10 cellular contexts compared by ENCODE assay signal in the genomic region with DNA sequence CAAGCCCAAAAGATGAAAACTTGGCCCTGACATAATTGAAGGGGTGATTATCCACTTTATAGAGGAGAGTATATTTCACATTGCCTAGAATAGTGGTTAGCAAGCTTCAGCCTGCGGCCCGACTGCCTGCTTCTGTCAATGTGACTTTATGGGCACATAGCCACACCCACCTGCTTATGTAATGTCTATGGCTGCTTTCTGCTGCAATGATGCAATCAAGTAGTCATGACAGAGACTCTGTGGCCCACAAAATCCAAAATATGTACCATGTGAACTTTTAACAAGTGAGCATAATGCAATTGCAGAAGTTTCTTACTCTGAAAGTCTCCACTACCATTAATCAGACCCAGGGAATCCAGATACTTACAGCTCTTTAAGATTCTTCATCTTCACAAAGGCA.
DNase-seq lines count a peak whose midpoint lies in the region; FAIRE-seq and TF ChIP-seq lines count a peak whose summit lies in the region.
"Had no signal": no experiment of that assay in that cellular context is flagged by ENCODE, and none has a peak within 500 bp of the region (broad histone marks: within the 10 kb centered on the region; RNA-seq: fewer than 3 reads in every experiment).

No MANE protein-coding gene starts in this region.

- H3K36me3 ChIP-seq in astrocyte (ENCODE audit: insufficient read depth, low read length) = peaks cover 9% of the 10 kb centered on the region

- H3K4me1 ChIP-seq in astrocyte (ENCODE audit: insufficient read depth, low read length) = peaks cover 53% of the 10 kb centered on the region

- H3K9ac ChIP-seq in astrocyte (ENCODE audit: low read length) = no peak overlapping the region

- no peak overlapping the region for H2AFZ ChIP-seq in astrocyte (ENCODE audit: low read depth, low read length)

- H3K9me3 Mint-ChIP-seq in astrocyte (ENCODE audit: unreplicated experiment) = no peaks in the 10 kb centered on the region
- H3K9me3 Mint-ChIP-seq: IgD-negative memory B cell had no signal

- H3K79me2 ChIP-seq in astrocyte (ENCODE audit: insufficient read depth, low read length) = no peaks in the 10 kb centered on the region

- no peak overlapping the region for H3K4me3 ChIP-seq in astrocyte (ENCODE audit: insufficient read depth, low read depth, low read length)

- no peak overlapping the region for H3K27ac ChIP-seq in astrocyte (ENCODE audit: low read depth, low read length)

- no peaks in the 10 kb centered on the region for H3K27me3 ChIP-seq in astrocyte (ENCODE audit: insufficient read depth, low read length)

- no peaks in the 10 kb centered on the region for H4K20me1 ChIP-seq in astrocyte (ENCODE audit: insufficient read depth, low read length)

- TF ChIP-seq RAD21 in Ishikawa (IDR thresholded peaks at IDR 0.05; ENCODE audit: low read depth) = no peak

- no peak overlapping the region for H3K4me3 Mint-ChIP-seq in astrocyte (ENCODE audit: unreplicated experiment)

- no peaks in the 10 kb centered on the region for H3K27me3 Mint-ChIP-seq in astrocyte (ENCODE audit: low read depth, unreplicated experiment)
- H3K27me3 Mint-ChIP-seq: IgD-negative memory B cell had no signal

- DNase-seq in AG20443 (ENCODE audit: low spot score) (peak; percentile 46), astrocyte (ENCODE audit: low read depth) (peak; percentile 28), mesenteric fat pad (ENCODE audit: low spot score) (peak; percentile 51), RCC 7860 (ENCODE audit: low spot score) (no peak), HPDE6-E6E7 (ENCODE audit: extremely low spot score) (no peak)
- DNase-seq in stimulated activated CD4-positive, alpha-beta T cell treated with anti-CD3 and anti-CD28 coated beads, Interleukin-2, amount 100 ng/mL, for 48 hours = no peak
- no peak for DNase-seq in stimulated activated CD4-positive, alpha-beta T cell treated with anti-CD3 and anti-CD28 coated beads, Interleukin-4, amount 100 ng/mL, for 1 hour
- DNase-seq: NCI-H510A treated with DMSO at 0.1 percent for 48 hours had no signal

- H3K4me2 ChIP-seq in astrocyte (ENCODE audit: low read length) = no peak overlapping the region

- peaks cover 42% of the 10 kb centered on the region for H3K36me3 Mint-ChIP-seq in astrocyte (ENCODE audit: low read depth, unreplicated experiment)

- no peak for TF ChIP-seq CTCF in astrocyte (IDR thresholded peaks at IDR 0.05; ENCODE audit: insufficient read depth, low read depth, low read length)

- no peaks in the 10 kb centered on the region for H3K9me3 ChIP-seq in astrocyte (ENCODE audit: insufficient read depth, low read depth, low read length)

- no peak for FAIRE-seq in astrocyte (lab: Jason Lieb, UNC)
- no peak for FAIRE-seq in RCC 7860 (lab: Jason Lieb, UNC)

- peak overlapping the region; percentile 41 for H3K27ac Mint-ChIP-seq in astrocyte (ENCODE audit: unreplicated experiment)
- H3K27ac Mint-ChIP-seq: IgD-negative memory B cell had no signal

- H3K4me1 Mint-ChIP-seq in astrocyte (ENCODE audit: low read depth, unreplicated experiment) = peaks cover 41% of the 10 kb centered on the region

- TF ChIP-seq EP300 in Ishikawa (IDR thresholded peaks at IDR 0.05; ENCODE audit: borderline replicate concordance) = no peak

TF ChIP-seq in Ishikawa, 13 proteins besides CTCF, POLR2A, EP300 and RAD21:
- TF ChIP-seq YY1 (IDR thresholded peaks at IDR 0.05; ENCODE audit: low read depth) (no peak), CEBPB (IDR thresholded peaks at IDR 0.05) (peak; percentile 69)
- TF ChIP-seq, protein P1, sequence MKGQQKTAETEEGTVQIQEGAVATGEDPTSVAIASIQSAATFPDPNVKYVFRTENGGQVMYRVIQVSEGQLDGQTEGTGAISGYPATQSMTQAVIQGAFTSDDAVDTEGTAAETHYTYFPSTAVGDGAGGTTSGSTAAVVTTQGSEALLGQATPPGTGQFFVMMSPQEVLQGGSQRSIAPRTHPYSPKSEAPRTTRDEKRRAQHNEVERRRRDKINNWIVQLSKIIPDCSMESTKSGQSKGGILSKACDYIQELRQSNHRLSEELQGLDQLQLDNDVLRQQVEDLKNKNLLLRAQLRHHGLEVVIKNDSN (IDR thresholded peaks at IDR 0.05) = no peak

Comparison
In these comparisons a context has a peak if more than half of its experiments do, and no peak if none do; other contexts are left out.
1. DNase-seq: peak in AG20443 (single experiment), astrocyte (single experiment) and mesenteric fat pad (single experiment); none in stimulated activated CD4-positive, alpha-beta T cell treated with anti-CD3 and anti-CD28 coated beads, Interleukin-2, amount 100 ng/mL, for 48 hours (0 of 2), RCC 7860 (single experiment), stimulated activated CD4-positive, alpha-beta T cell treated with anti-CD3 and anti-CD28 coated beads, Interleukin-4, amount 100 ng/mL, for 1 hour (single experiment) and HPDE6-E6E7 (single experiment).